In the genomic region with DNA sequence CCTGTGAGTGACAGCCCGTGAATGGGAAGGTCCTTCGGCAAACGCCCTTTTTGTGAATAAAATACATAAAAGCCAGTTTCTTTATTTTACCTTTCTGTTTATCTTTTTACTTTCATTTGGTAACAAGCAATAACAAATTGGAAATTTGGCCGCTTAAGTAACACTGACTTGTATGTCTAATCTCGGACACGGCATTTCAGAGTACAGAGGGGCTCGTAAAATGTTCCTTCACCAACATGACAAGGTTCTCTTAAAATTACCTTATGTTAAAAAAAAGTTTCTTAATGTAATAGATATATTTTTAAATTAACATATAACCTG, we compare ENCODE assay signal across 8 cellular contexts. TPM values are rescaled to one million over a fixed set of nuclear protein-coding genes. Genes with fewer than 3 reads are reported as not detected.
A peak's percentile ranks its signal among the peaks of the same experiment; 100 is the strongest.
DNase-seq lines count a peak whose midpoint lies in the region; ATAC-seq and TF ChIP-seq lines count a peak whose summit lies in the region.

No MANE protein-coding gene starts in this region.

- CTCF ChIA-PET in Calu3 (lab: Charles Lee), result no interaction called here

- H3K27me3 Mint-ChIP-seq in Calu3 (ENCODE audit: unreplicated experiment), result no peaks in the 10 kb centered on the region
- H3K27me3 Mint-ChIP-seq in effector memory CD8-positive, alpha-beta T cell, result no peaks in the 10 kb centered on the region

- no peaks in the 10 kb centered on the region for H3K36me3 ChIP-seq in neutrophil

- H3K27ac ChIP-seq in neutrophil, result peak overlapping the region; percentile 78

- no peak overlapping the region for H3K27ac Mint-ChIP-seq in Calu3 (ENCODE audit: unreplicated experiment)
- H3K27ac Mint-ChIP-seq in effector memory CD8-positive, alpha-beta T cell, result peak overlapping the region; percentile 99

- intact Hi-C loops in Calu3 (cut with micrococcal nuclease; ENCODE audit: unreplicated experiment), result loop anchor here (5.0 to 10.0 kb wide), 2 partner anchors 37 to 110 kb away; partner anchors contain the start of gene NAB1

- TF ChIP-seq CTCF in Calu3 (IDR thresholded peaks at IDR 0.05; ENCODE audit: unreplicated experiment) (no peak), LNCaP clone FGC (IDR thresholded peaks at IDR 0.05; ENCODE audit: control insufficient read depth, extremely low read depth, insufficient read depth) (no peak), neutrophil (IDR thresholded peaks at IDR 0.05) (no peak)

- peaks cover 31% of the 10 kb centered on the region for H3K4me1 Mint-ChIP-seq in Calu3 (ENCODE audit: low read depth, unreplicated experiment)
- peaks cover 21 to 27% of the 10 kb centered on the region in 2 donors for H3K4me1 Mint-ChIP-seq in effector memory CD8-positive, alpha-beta T cell (ENCODE audit: low read depth in 2 of 2)

- H3K4me3 ChIP-seq in LNCaP clone FGC (ENCODE audit: low read depth, low read length) (peak overlapping the region; percentile 56), neutrophil (ENCODE audit: low read depth in 1 of 2, low read length in 1 of 2) (peak overlapping the region; percentile 72 to 92)

- no peak for ATAC-seq in effector memory CD8-positive, alpha-beta T cell (replicated peaks)
- ATAC-seq in activated CD4-positive, CD25-positive, alpha-beta regulatory T cell treated with anti-CD3 and anti-CD28 coated beads, Interleukin-2, amount 50 U/mL, for 24 hours, result no peak

- DNase-seq in Calu3 (no peak), LNCaP clone FGC (ENCODE audit: low read depth) (no peak), NCI-H345 treated with DMSO at 0.1 percent for 48 hours (lab: John Stamatoyannopoulos, UW; ENCODE audit: unreplicated experiment) (no peak), anterior cingulate cortex (lab: John Stamatoyannopoulos, UW) (no peak), UCSD-AML1 (lab: John Stamatoyannopoulos, UW; ENCODE audit: unreplicated experiment) (no peak)
- no peak for DNase-seq in effector memory CD8-positive, alpha-beta T cell

- H3K36me3 Mint-ChIP-seq in Calu3 (ENCODE audit: insufficient read depth, unreplicated experiment), result peaks cover 19% of the 10 kb centered on the region
- peaks cover 13% of the 10 kb centered on the region for H3K36me3 Mint-ChIP-seq in effector memory CD8-positive, alpha-beta T cell (ENCODE audit: insufficient read depth)

- H3K4me1 ChIP-seq in neutrophil (ENCODE audit: control insufficient read depth in 1 of 2, insufficient read depth in 1 of 2, low read depth in 1 of 2, low read length in 1 of 2), result peaks cover 5 to 18% of the 10 kb centered on the region in 2 experiments

- H3K9me3 ChIP-seq in neutrophil, result peaks cover 1% of the 10 kb centered on the region

- H3K9me3 Mint-ChIP-seq in Calu3 (ENCODE audit: low read depth, unreplicated experiment), result peaks cover 13% of the 10 kb centered on the region
- peaks cover 6 to 8% of the 10 kb centered on the region in 2 donors for H3K9me3 Mint-ChIP-seq in effector memory CD8-positive, alpha-beta T cell

- peak overlapping the region; percentile 82 for H3K4me3 Mint-ChIP-seq in Calu3 (ENCODE audit: low read depth, unreplicated experiment)
- H3K4me3 Mint-ChIP-seq in effector memory CD8-positive, alpha-beta T cell, result peak overlapping the region; percentile 89 to 95

- H3K27me3 ChIP-seq in neutrophil, result no peaks in the 10 kb centered on the region

- TSS peak; percentile 69 for BruUV-seq in Calu3 (replicated peaks; lab: Mats Ljungman, UMichigan)

RNA-seq across cellular contexts. Expression of gene NEMP2, which starts 0.6 kb away (rescaled TPM):
- total RNA-seq in Calu3 (2022), result 8.5 and 10.2 TPM in 2 replicates
